Comparison of ENCODE assay signal across 1 cellular context in the genomic region with DNA sequence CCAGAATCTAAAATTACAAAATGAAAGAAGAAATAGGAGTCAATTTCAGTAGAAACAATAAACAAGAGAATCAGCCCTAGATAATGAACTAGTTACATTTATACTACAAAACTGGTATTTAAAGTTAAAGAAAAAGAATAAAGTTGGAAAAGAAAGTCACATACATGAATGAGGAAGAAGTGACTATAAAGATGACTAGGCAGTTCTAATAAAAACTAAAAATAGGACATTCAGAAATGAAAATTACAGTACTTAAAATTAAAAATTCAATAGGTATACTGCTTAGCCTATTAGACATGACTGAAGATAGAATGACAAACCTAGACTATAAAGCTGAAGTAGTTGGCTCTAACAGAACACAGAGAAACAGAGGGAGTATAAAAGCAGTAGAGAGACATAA.
TF ChIP-seq lines count a peak whose summit lies in the region.

No MANE protein-coding gene starts in this region.

TF ChIP-seq in HCT116, 20 proteins besides CTCF, POLR2A, EP300 and RAD21 (continued from another document):
- TF ChIP-seq SP1 (IDR thresholded peaks at IDR 0.05; ENCODE audit: low read depth) (no peak), EZH2phosphoT487 (IDR thresholded peaks at IDR 0.05; ENCODE audit: borderline replicate concordance) (no peak), MAX (IDR thresholded peaks at IDR 0.05) (no peak), ATF3 (IDR thresholded peaks at IDR 0.05) (no peak), CBX3 (IDR thresholded peaks at IDR 0.05; ENCODE audit: low read depth) (no peak), YY1 (IDR thresholded peaks at IDR 0.05; ENCODE audit: extremely low read depth, insufficient replicate concordance, low read depth, low read length) (no peak), EZH2 (IDR thresholded peaks at IDR 0.05) (no peak), ZNF274 (IDR thresholded peaks at IDR 0.05; ENCODE audit: low read depth, low read length) (no peak), FOSL1 (IDR thresholded peaks at IDR 0.05; ENCODE audit: low read depth) (no peak)
- TF ChIP-seq, protein P1, sequence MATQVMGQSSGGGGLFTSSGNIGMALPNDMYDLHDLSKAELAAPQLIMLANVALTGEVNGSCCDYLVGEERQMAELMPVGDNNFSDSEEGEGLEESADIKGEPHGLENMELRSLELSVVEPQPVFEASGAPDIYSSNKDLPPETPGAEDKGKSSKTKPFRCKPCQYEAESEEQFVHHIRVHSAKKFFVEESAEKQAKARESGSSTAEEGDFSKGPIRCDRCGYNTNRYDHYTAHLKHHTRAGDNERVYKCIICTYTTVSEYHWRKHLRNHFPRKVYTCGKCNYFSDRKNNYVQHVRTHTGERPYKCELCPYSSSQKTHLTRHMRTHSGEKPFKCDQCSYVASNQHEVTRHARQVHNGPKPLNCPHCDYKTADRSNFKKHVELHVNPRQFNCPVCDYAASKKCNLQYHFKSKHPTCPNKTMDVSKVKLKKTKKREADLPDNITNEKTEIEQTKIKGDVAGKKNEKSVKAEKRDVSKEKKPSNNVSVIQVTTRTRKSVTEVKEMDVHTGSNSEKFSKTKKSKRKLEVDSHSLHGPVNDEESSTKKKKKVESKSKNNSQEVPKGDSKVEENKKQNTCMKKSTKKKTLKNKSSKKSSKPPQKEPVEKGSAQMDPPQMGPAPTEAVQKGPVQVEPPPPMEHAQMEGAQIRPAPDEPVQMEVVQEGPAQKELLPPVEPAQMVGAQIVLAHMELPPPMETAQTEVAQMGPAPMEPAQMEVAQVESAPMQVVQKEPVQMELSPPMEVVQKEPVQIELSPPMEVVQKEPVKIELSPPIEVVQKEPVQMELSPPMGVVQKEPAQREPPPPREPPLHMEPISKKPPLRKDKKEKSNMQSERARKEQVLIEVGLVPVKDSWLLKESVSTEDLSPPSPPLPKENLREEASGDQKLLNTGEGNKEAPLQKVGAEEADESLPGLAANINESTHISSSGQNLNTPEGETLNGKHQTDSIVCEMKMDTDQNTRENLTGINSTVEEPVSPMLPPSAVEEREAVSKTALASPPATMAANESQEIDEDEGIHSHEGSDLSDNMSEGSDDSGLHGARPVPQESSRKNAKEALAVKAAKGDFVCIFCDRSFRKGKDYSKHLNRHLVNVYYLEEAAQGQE (IDR thresholded peaks at IDR 0.05; ENCODE audit: low read depth): no peak
